Comparison of ENCODE assay signal across 8 cellular contexts in genomic region chr7:121432486-121432885, GRCh38.
DNase-seq lines count a peak whose midpoint lies in the region; ATAC-seq and TF ChIP-seq lines count a peak whose summit lies in the region.
"Not testable (repeated sequence)": the region's sequence is repeated elsewhere in the genome, so short reads cannot be mapped to it uniquely, and the experiment has no call there.

No MANE protein-coding gene starts in this region.

- H3K27me3 Mint-ChIP-seq in memory B cell: not testable (repeated sequence)

- TF ChIP-seq POLR2A in GM18505 (IDR thresholded peaks at IDR 0.05; ENCODE audit: borderline replicate concordance, extremely low read depth, insufficient read depth, insufficient read length): not testable (repeated sequence)

- H3K27ac Mint-ChIP-seq in memory B cell: not testable (repeated sequence)

- DNase-seq in memory B cell (ENCODE audit: low spot score in 2 of 2): not testable (repeated sequence)

- H3K4me1 Mint-ChIP-seq in memory B cell: peaks cover 17% of the 10 kb centered on the region

- peak; percentile 50 for ATAC-seq in GM18505 (IDR thresholded peaks at IDR 0.05; ENCODE audit: unreplicated experiment)
- peak; percentile 62 for ATAC-seq in GM18909 (IDR thresholded peaks at IDR 0.05; ENCODE audit: poor library complexity, unreplicated experiment)
- peak; percentile 59 for ATAC-seq in GM21360 (IDR thresholded peaks at IDR 0.05; ENCODE audit: unreplicated experiment)
- peak; percentile 60 for ATAC-seq in GM21737 (IDR thresholded peaks at IDR 0.05; ENCODE audit: unreplicated experiment)
- ATAC-seq in HG02870 (IDR thresholded peaks at IDR 0.05; ENCODE audit: unreplicated experiment): peak; percentile 69
- peak; percentile 49 for ATAC-seq in HG03103 (IDR thresholded peaks at IDR 0.05; ENCODE audit: low read depth, unreplicated experiment)
- ATAC-seq in HG03457 (IDR thresholded peaks at IDR 0.05; ENCODE audit: unreplicated experiment): peak; percentile 64
- peak; percentile 51 for ATAC-seq in memory B cell (ENCODE audit: low read depth)

- H3K36me3 Mint-ChIP-seq in memory B cell: not testable (repeated sequence)

- H3K4me3 Mint-ChIP-seq in memory B cell: peak overlapping the region; percentile 2

- H3K9me3 Mint-ChIP-seq in memory B cell: not testable (repeated sequence)
